ENCODE assay signal across 1 cellular context in the genomic region with DNA sequence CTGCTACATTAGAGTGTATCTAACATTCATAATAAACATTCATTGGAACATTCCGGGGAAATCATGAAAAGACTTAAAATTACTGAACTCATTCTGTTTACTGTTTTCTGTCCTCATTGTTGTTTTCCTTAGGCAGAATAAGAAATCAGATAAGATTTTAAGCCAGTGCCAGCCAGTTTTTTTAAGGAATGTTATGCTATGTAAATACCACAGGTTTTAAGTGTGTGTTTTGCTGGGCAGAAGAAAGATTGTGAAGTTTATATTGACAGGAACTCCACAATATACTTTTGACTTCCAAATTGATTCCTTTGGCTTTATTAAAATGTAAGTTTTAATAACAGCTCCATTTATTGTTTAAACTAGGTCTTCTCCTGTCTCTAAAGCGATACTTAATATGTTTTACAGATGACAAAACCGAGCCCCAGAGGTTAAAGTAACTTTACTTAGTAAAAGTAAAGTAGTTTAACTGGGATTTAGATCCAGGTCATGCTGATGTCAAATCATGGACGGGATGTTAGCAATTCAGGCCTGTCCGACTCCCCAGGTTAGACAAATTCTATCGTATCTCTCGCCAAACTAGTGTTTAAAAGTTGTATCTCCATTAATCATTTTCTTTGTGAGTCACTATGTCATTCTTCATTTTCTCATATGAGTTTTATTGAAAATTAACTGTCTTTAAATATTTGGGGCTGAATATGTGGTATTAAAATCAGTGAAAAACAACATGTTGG.
TF ChIP-seq lines count a peak whose summit lies in the region.

No MANE protein-coding gene starts in this region.

TF ChIP-seq in HCT116, 20 proteins besides CTCF, POLR2A, EP300 and RAD21 (continued from another document):
- TF ChIP-seq, protein P1, sequence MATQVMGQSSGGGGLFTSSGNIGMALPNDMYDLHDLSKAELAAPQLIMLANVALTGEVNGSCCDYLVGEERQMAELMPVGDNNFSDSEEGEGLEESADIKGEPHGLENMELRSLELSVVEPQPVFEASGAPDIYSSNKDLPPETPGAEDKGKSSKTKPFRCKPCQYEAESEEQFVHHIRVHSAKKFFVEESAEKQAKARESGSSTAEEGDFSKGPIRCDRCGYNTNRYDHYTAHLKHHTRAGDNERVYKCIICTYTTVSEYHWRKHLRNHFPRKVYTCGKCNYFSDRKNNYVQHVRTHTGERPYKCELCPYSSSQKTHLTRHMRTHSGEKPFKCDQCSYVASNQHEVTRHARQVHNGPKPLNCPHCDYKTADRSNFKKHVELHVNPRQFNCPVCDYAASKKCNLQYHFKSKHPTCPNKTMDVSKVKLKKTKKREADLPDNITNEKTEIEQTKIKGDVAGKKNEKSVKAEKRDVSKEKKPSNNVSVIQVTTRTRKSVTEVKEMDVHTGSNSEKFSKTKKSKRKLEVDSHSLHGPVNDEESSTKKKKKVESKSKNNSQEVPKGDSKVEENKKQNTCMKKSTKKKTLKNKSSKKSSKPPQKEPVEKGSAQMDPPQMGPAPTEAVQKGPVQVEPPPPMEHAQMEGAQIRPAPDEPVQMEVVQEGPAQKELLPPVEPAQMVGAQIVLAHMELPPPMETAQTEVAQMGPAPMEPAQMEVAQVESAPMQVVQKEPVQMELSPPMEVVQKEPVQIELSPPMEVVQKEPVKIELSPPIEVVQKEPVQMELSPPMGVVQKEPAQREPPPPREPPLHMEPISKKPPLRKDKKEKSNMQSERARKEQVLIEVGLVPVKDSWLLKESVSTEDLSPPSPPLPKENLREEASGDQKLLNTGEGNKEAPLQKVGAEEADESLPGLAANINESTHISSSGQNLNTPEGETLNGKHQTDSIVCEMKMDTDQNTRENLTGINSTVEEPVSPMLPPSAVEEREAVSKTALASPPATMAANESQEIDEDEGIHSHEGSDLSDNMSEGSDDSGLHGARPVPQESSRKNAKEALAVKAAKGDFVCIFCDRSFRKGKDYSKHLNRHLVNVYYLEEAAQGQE (IDR thresholded peaks at IDR 0.05; ENCODE audit: low read depth): no peak
